In genomic region chr5:76608833-76609232, GRCh38 we compare ENCODE assay signal across 12 cellular contexts. TPM values are rescaled to one million over a fixed set of nuclear protein-coding genes. Genes with fewer than 3 reads are reported as not detected.
DNase-seq lines count a peak whose midpoint lies in the region; ATAC-seq and TF ChIP-seq lines count a peak whose summit lies in the region.
"Had no signal": no experiment of that assay in that cellular context is flagged by ENCODE, and none has a peak within 500 bp of the region (broad histone marks: within the 10 kb centered on the region; RNA-seq: fewer than 3 reads in every experiment).

No MANE protein-coding gene starts in this region.

- no peak overlapping the region for H2AFZ ChIP-seq in PC-3 (ENCODE audit: low read length)

- no peak overlapping the region for H3K9ac ChIP-seq in PC-3 (ENCODE audit: low read length)

- peaks cover 7% of the 10 kb centered on the region for H3K4me1 ChIP-seq in PC-3 (ENCODE audit: insufficient read depth, low read length)
- H3K4me1 ChIP-seq: body of pancreas had no signal

- no peaks in the 10 kb centered on the region for H3K9me3 ChIP-seq in PC-3 (ENCODE audit: low read length)
- H3K9me3 ChIP-seq: body of pancreas, heart right ventricle had no signal

- H3K79me2 ChIP-seq in PC-3 (ENCODE audit: low read length), result no peaks in the 10 kb centered on the region

- intact Hi-C loops in PC-3 (cut with micrococcal nuclease), result no loop called here

- H3K4me3 ChIP-seq in choroid plexus epithelial cell (ENCODE audit: low read depth, low read length), result no peak overlapping the region
- H3K4me3 ChIP-seq in PC-3 (ENCODE audit: low read length), result no peak overlapping the region
- H3K4me3 ChIP-seq: body of pancreas, heart right ventricle had no signal

- POLR2A ChIA-PET in PC-3 (lab: Charles Lee; ENCODE audit: unreplicated experiment), result no interaction called here

- no peaks in the 10 kb centered on the region for H3F3A ChIP-seq in PC-3 (ENCODE audit: low read length, unreplicated experiment)

- H3K36me3 ChIP-seq in PC-3 (ENCODE audit: low read depth, low read length), result no peaks in the 10 kb centered on the region

- no peak for ATAC-seq in PC-3
- ATAC-seq: body of pancreas had no signal

- no peaks in the 10 kb centered on the region for H3K27me3 ChIP-seq in PC-3 (ENCODE audit: low read length)
- H3K27me3 ChIP-seq: body of pancreas had no signal

- H3K27ac ChIP-seq in PC-3 (ENCODE audit: low read length), result no peak overlapping the region
- H3K27ac ChIP-seq: body of pancreas, heart right ventricle had no signal

- no peaks in the 10 kb centered on the region for H3K9me2 ChIP-seq in PC-3 (replicated peaks; ENCODE audit: low read length)

- CTCF ChIA-PET in PC-3 (lab: Charles Lee), result no interaction called here

- H4K20me1 ChIP-seq in PC-3 (ENCODE audit: low read length), result no peaks in the 10 kb centered on the region

- peak; percentile 16 for DNase-seq in NOMO-1 treated with DMSO at 0.1 percent for 48 hours (lab: John Stamatoyannopoulos, UW; ENCODE audit: unreplicated experiment)
- no peak for DNase-seq in NOMO-1 treated with dmso at 0.1 percent for 144 hours (lab: John Stamatoyannopoulos, UW; ENCODE audit: unreplicated experiment)
- DNase-seq in NAMALWA (ENCODE audit: low spot score), result peak; percentile 50
- peak; percentile 74 for DNase-seq in choroid plexus epithelial cell (ENCODE audit: low read depth)
- peak; percentile 26 for DNase-seq in pulmonary artery endothelial cell (ENCODE audit: low read depth, low spot score)
- DNase-seq in NCI-H2171 (lab: John Stamatoyannopoulos, UW), result no peak
- no peak for DNase-seq in PC-3
- DNase-seq in NCI-H2196 (lab: John Stamatoyannopoulos, UW; ENCODE audit: unreplicated experiment), result no peak
- DNase-seq: activated CD4-positive, CD25-positive, alpha-beta regulatory T cell treated with anti-CD3 and anti-CD28 coated beads, Interleukin-2, amount 50 U/mL, for 72 hours; body of pancreas; heart right ventricle; stimulated activated CD4-positive, alpha-beta T cell treated with anti-CD3 and anti-CD28 coated beads, Interleukin-2, amount 100 ng/mL, for 48 hours had no signal

- TF ChIP-seq CTCF in choroid plexus epithelial cell (conservative IDR thresholded peaks at IDR 0.05; ENCODE audit: low read depth, low read length), result no peak
- no peak for TF ChIP-seq CTCF in PC-3 (conservative IDR thresholded peaks at IDR 0.05; ENCODE audit: low read depth, low read length)

- no peak overlapping the region for H3K4me2 ChIP-seq in PC-3 (ENCODE audit: low read length)

- no TSS peak for BruUV-seq in PC-3 (replicated peaks; lab: Mats Ljungman, UMichigan)

RNA-seq across cellular contexts. Expression of gene F2RL2, which starts 14.4 kb away (rescaled TPM):
- 0.66 and 1.8 TPM in 2 replicates for total RNA-seq in pulmonary artery endothelial cell
- 0.11 TPM in 1 of 2 replicates, not detected in the other for total RNA-seq in PC-3 (2014; rRNA removed)

Comparison
In these comparisons a context has a peak if more than half of its experiments do, and no peak if none do; other contexts are left out.
1. DNase-seq: peak in NOMO-1 treated with DMSO at 0.1 percent for 48 hours (single experiment), NAMALWA (single experiment), choroid plexus epithelial cell (single experiment) and pulmonary artery endothelial cell (single experiment); none in NOMO-1 treated with dmso at 0.1 percent for 144 hours (single experiment), NCI-H2171 (single experiment), PC-3 (single experiment) and NCI-H2196 (single experiment).